25 cellular contexts compared by ENCODE assay signal in the genomic region with DNA sequence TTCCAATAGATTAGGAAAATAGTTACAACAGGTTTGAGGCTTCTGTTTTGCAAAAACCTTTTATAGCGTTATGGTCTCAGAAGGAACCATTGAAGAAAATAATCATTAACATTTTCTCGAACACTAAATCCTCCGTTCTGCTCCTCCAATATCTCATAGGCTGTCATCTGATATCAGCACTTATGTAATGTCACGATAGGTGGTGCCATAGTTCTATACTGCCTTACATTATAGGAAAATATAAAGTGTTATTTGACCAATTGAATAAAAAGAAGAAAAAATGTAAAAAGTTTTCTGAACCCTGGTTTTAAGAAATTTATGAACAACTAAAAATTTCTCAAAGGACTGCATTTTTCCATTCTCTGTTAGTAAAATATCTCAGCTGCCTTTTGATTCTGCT.
"Had no signal": no experiment of that assay in that cellular context is flagged by ENCODE, and none has a peak within 500 bp of the region (broad histone marks: within the 10 kb centered on the region; RNA-seq: fewer than 3 reads in every experiment).

No MANE protein-coding gene starts in this region.

- H3K4me1 Mint-ChIP-seq: memory B cell had no signal

- H3K27ac ChIP-seq: epithelial cell of prostate, esophagus muscularis mucosa, gastrocnemius medialis, heart right ventricle, left ventricle myocardium inferior, lower lobe of right lung, psoas muscle, right lobe of liver, spleen, stomach, thoracic aorta, transverse colon had no signal

- H3K4me1 ChIP-seq: esophagus muscularis mucosa, gastrocnemius medialis, heart right ventricle, left ventricle myocardium inferior, lower lobe of right lung, psoas muscle, right lobe of liver, spleen, stomach, transverse colon had no signal

- H3K27me3 ChIP-seq: esophagus muscularis mucosa, gastrocnemius medialis, heart right ventricle, right lobe of liver, spleen, stomach, transverse colon had no signal

- FAIRE-seq: colon had no signal

- H3K27me3 Mint-ChIP-seq: dendritic cell treated with granulocyte-macrophage colony-stimulating factor and Interleukin-4, amounts not matched to agents 40 ng/mL and 50 ng/mL, for 4 days; effector memory CD8-positive, alpha-beta T cell; memory B cell; natural killer cell treated with Interleukin-12 subunit alpha and Interleukin-12 subunit beta and Interleukin-15 and Interleukin-18, amount 100 ng/mL, for 72 hours; stimulated activated naive B cell treated with anti-CD40 and anti-IgM and Interleukin-4, amounts not matched to agents 10 μg/mL and 1 μg/mL and 100 μg/mL, for 72 hours had no signal

- H3K4me3 Mint-ChIP-seq: dendritic cell treated with granulocyte-macrophage colony-stimulating factor and Interleukin-4, amounts not matched to agents 40 ng/mL and 50 ng/mL, for 4 days; effector memory CD8-positive, alpha-beta T cell; memory B cell; natural killer cell treated with Interleukin-12 subunit alpha and Interleukin-12 subunit beta and Interleukin-15 and Interleukin-18, amount 100 ng/mL, for 72 hours; stimulated activated naive B cell treated with anti-CD40 and anti-IgM and Interleukin-4, amounts not matched to agents 10 μg/mL and 1 μg/mL and 100 μg/mL, for 72 hours had no signal

- H3K36me3 ChIP-seq: esophagus muscularis mucosa, gastrocnemius medialis, heart right ventricle, left ventricle myocardium inferior, lower lobe of right lung, right lobe of liver, spleen, stomach, thoracic aorta, transverse colon had no signal

- H3K4me3 ChIP-seq: esophagus muscularis mucosa, gastrocnemius medialis, heart right ventricle, left ventricle myocardium inferior, lower lobe of right lung, psoas muscle, right lobe of liver, spleen, stomach, thoracic aorta, transverse colon had no signal

- H3K9me3 Mint-ChIP-seq: dendritic cell treated with granulocyte-macrophage colony-stimulating factor and Interleukin-4, amounts not matched to agents 40 ng/mL and 50 ng/mL, for 4 days; effector memory CD8-positive, alpha-beta T cell; memory B cell; natural killer cell treated with Interleukin-12 subunit alpha and Interleukin-12 subunit beta and Interleukin-15 and Interleukin-18, amount 100 ng/mL, for 72 hours had no signal

- ATAC-seq: effector memory CD8-positive, alpha-beta T cell; gastrocnemius medialis; heart right ventricle; lower lobe of right lung; natural killer cell treated with Interleukin-12 subunit alpha and Interleukin-12 subunit beta and Interleukin-15 and Interleukin-18, amount 100 ng/mL, for 72 hours; psoas muscle; right lobe of liver; stimulated activated naive B cell treated with anti-CD40 and anti-IgM and Interleukin-4, amounts not matched to agents 10 μg/mL and 1 μg/mL and 100 μg/mL, for 72 hours had no signal

- DNase-seq: effector memory CD8-positive, alpha-beta T cell; gastrocnemius medialis; heart right ventricle; islet precursor cell; left ventricle myocardium inferior; lower lobe of right lung; midbrain; psoas muscle; retina; right lobe of liver; spleen; stimulated activated CD4-positive, alpha-beta T cell treated with anti-CD3 and anti-CD28 coated beads, Interleukin-15, amount 100 ng/mL, for 24 hours; stimulated activated CD4-positive, alpha-beta T cell treated with anti-CD3 and anti-CD28 coated beads, Interleukin-1b, Interleukin-23, amount 100 ng/mL, for 48 hours; stimulated activated CD4-positive, alpha-beta T cell treated with anti-CD3 and anti-CD28 coated beads, Interleukin-4, amount 100 ng/mL, for 4 hours; stimulated activated naive B cell treated with anti-CD40 and anti-IgM and Interleukin-4, amounts not matched to agents 10 μg/mL and 1 μg/mL and 100 μg/mL, for 72 hours; stomach; substantia nigra; transverse colon had no signal

- H3K27ac Mint-ChIP-seq: dendritic cell treated with granulocyte-macrophage colony-stimulating factor and Interleukin-4, amounts not matched to agents 40 ng/mL and 50 ng/mL, for 4 days; effector memory CD8-positive, alpha-beta T cell; memory B cell; natural killer cell treated with Interleukin-12 subunit alpha and Interleukin-12 subunit beta and Interleukin-15 and Interleukin-18, amount 100 ng/mL, for 72 hours; stimulated activated naive B cell treated with anti-CD40 and anti-IgM and Interleukin-4, amounts not matched to agents 10 μg/mL and 1 μg/mL and 100 μg/mL, for 72 hours had no signal

- H3K9me3 ChIP-seq: esophagus muscularis mucosa, gastrocnemius medialis, lower lobe of right lung, right lobe of liver, thoracic aorta, transverse colon had no signal
